Comparison of ENCODE assay signal across 7 cellular contexts in the genomic region with DNA sequence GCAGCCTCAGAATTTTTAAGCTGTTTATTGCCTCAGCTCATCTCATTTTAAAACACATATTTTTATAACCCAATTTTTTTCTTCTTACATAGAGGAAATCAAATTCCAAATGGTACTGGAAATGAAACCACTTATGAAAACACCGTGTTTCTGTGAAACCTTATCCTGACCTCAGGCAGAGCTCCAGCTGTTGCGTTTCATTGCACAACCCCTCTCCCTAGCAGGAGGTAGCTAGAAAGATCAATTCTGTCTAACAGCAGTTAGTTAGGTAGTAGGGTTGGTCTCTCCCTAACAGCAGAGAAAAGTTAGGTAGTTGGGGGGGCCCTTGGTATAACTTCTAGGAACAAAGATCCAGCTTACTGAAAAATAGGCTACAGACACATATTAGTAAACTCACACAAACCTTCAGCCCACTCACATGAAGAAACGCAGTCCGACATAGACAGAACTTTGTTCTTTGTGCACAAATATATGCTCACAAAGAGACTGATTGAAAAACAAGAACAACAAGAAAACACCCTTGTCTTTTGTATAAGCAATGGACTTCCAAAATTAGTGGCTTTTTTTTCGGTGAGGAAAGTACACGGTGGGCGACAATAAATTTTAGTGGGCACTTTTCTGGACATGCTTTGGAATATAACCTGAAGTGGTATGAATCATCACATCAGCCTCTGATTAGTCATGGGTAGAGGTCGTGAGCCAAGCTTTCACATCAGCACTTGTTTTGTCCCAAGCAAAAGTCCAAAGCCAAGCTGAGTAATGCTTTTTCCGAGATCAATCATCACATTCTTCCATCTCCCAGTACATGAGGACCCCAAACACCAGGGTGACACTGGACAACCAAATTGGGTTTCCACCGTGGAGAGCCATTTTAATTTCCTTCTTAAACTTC. TPM values are rescaled to one million over a fixed set of nuclear protein-coding genes. Genes with fewer than 3 reads are reported as not detected.
"Had no signal": no experiment of that assay in that cellular context is flagged by ENCODE, and none has a peak within 500 bp of the region (broad histone marks: within the 10 kb centered on the region; RNA-seq: fewer than 3 reads in every experiment).

No MANE protein-coding gene starts in this region.

RNA-seq across cellular contexts. Expression of gene CDY2A, which starts 22.8 kb away (rescaled TPM):
- total RNA-seq: M059J, PC-3, Peyer's patch, Right ventricle myocardium superior, RPMI7951, SJSA1 had no signal
- polyA plus RNA-seq: SK-N-SH had no signal
